ENCODE assay signal across 8 cellular contexts in the genomic region with DNA sequence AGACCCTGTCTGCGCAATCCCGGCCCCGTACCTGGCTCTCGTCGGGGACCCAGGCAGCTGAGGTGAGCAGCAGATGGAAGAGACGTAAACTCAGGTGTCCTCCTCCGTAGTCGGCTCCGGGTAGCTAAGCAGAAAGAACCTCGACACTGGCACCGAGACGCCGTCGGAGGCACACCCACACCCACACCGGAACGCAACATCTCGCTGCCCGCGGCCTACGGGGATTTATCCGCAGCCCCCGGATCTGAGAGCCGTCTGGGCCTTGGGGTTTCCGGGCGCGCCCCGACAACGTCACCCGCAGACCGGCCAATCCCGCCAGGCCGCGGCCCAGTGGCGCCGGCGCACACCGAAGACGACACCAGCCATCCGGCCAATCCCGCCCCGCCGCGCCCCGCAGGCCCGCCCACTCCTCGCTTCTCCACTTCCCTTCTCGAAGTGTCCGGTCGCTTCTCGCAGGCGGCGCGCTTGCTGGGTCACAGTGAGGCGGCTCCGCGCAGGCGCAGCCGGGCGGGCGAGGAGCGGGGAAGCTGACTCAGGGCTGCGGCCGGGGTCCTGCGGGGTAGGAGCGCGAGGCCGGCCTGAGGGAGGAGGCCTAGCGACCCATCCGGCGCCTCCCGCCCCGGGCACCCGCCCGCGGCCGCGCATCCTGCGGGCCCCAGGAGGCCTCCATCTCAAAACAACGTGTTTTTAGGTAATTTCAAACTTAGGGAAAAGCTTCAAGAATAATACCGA. TPM values are rescaled to one million over a fixed set of nuclear protein-coding genes. Genes with fewer than 3 reads are reported as not detected.
DNase-seq lines count a peak whose midpoint lies in the region; ATAC-seq, FAIRE-seq and TF ChIP-seq lines count a peak whose summit lies in the region.

Gene ZFAND2A, minus strand, starts transcription at position 264 of the 732 bp plus-strand sequence. CDS start 1,984 bp downstream, outside the sequence.

- CTCF ChIA-PET in WTC11 (lab: Charles Lee), result interaction anchor here (0.8 to 1.5 kb wide), 8 partner anchors 10 to 314 kb away, joined by 3 to 7 read pairs (median 5); no protein-coding TSS in a partner anchor

- H3K4me1 ChIP-seq in smooth muscle cell (ENCODE audit: low read depth), result peaks cover 10% of the 10 kb centered on the region

- H3K4me1 Mint-ChIP-seq in WTC11, result peaks cover 14% of the 10 kb centered on the region

- DNase-seq in AG08396 (ENCODE audit: low spot score) (peak; percentile 100), NCI-H226 (peak; percentile 100), WTC11 (ENCODE audit: low spot score) (peak; percentile 99), bronchial epithelial cell (ENCODE audit: low read depth) (peak; percentile 88), iPS-NIHi7 (ENCODE audit: extremely low spot score) (peak; percentile 99), smooth muscle cell (lab: John Stamatoyannopoulos, UW; ENCODE audit: unreplicated experiment) (peak; percentile 97)

- TF ChIP-seq POLR2A in GM18951 (IDR thresholded peaks at IDR 0.05; ENCODE audit: extremely low read depth, insufficient read depth, insufficient read length), result peak; percentile 94

- peak within 1 kb of the TSS; percentile 77 for H2AFZ ChIP-seq in smooth muscle cell (ENCODE audit: low read depth)

- H3K9ac ChIP-seq in smooth muscle cell (ENCODE audit: low read depth), result peak within 1 kb of the TSS; percentile 96

- no peak for FAIRE-seq in bronchial epithelial cell (lab: Jason Lieb, UNC)

- H3K4me2 ChIP-seq in smooth muscle cell, result peak within 1 kb of the TSS; percentile 100

- POLR2A ChIA-PET in WTC11 (lab: Charles Lee), result interaction anchor here (0.8 to 1.1 kb wide), 2 partner anchors 22 to 36 kb away, joined by 3 read pairs; a partner anchor contains a TSS

- H3K4me3 ChIP-seq in bronchial epithelial cell (ENCODE audit: low read depth, low read length) (peak within 1 kb of the TSS; percentile 99), smooth muscle cell (peak within 1 kb of the TSS; percentile 87)

- no peaks in the 10 kb centered on the region for H3K9me3 ChIP-seq in smooth muscle cell (replicated peaks; ENCODE audit: low read depth)

- H3F3A ChIP-seq in smooth muscle cell (ENCODE audit: low read depth), result no peaks in the 10 kb centered on the region

- H3K27ac ChIP-seq in smooth muscle cell (ENCODE audit: low read depth), result peak within 1 kb of the TSS; percentile 61

- H3K27me3 Mint-ChIP-seq in WTC11 (ENCODE audit: low read depth), result no peaks in the 10 kb centered on the region

- peaks cover 38% of the 10 kb centered on the region for H3K79me2 ChIP-seq in smooth muscle cell (ENCODE audit: low read depth)

- peak within 1 kb of the TSS; percentile 80 for H3K4me3 Mint-ChIP-seq in WTC11

- H3K9me3 Mint-ChIP-seq in WTC11, result no peaks in the 10 kb centered on the region

- no peaks in the 10 kb centered on the region for H4K20me1 ChIP-seq in smooth muscle cell (ENCODE audit: low read depth)

- peaks cover 15% of the 10 kb centered on the region; the same call in 1 of the 2 replicates for H3K36me3 Mint-ChIP-seq in WTC11

- TF ChIP-seq CTCF in WTC11 (IDR thresholded peaks at IDR 0.05), result no peak
- TF ChIP-seq CTCF in bronchial epithelial cell (IDR thresholded peaks at IDR 0.05; ENCODE audit: insufficient read depth, low read length, severe bottlenecking), result no peak
- no peak for TF ChIP-seq CTCF in smooth muscle cell (IDR thresholded peaks at IDR 0.05; ENCODE audit: borderline replicate concordance, insufficient read depth, poor library complexity, severe bottlenecking)

- H3K27ac Mint-ChIP-seq in WTC11, result peak within 1 kb of the TSS; percentile 72

- peaks cover 10% of the 10 kb centered on the region for H3K36me3 ChIP-seq in bronchial epithelial cell (ENCODE audit: control insufficient read depth, insufficient read depth, low read length)
- H3K36me3 ChIP-seq in smooth muscle cell (ENCODE audit: low read depth), result peaks cover 5% of the 10 kb centered on the region

- no peaks in the 10 kb centered on the region for H3K27me3 ChIP-seq in bronchial epithelial cell (ENCODE audit: control insufficient read depth, insufficient read depth, low read length)
- H3K27me3 ChIP-seq in smooth muscle cell (ENCODE audit: low read depth), result no peaks in the 10 kb centered on the region

- 1% methylated on average over 50 of the region's 80 CpGs for WGBS in smooth muscle cell (ENCODE audit: low lambda C conversion rate)

- ATAC-seq in HG03175 (IDR thresholded peaks at IDR 0.05; ENCODE audit: unreplicated experiment) (peak; percentile 97), WTC11 (peak; percentile 98)

- in situ Hi-C loops in GM18951 (cut with MboI; ENCODE audit: low sequenced_read_pairs, unreplicated experiment), result loop anchor here (10.0 kb wide), 1 partner anchor 165 kb away; no protein-coding TSS in a partner anchor

TF ChIP-seq in WTC11, 78 proteins besides CTCF, POLR2A, EP300 and RAD21 (continues in another document):
- TF ChIP-seq MYBL2 (CRISPR knock-in tag; IDR thresholded peaks at IDR 0.05), result no peak
- no peak for TF ChIP-seq MXD4 (CRISPR knock-in tag; IDR thresholded peaks at IDR 0.05; ENCODE audit: borderline replicate concordance)
- TF ChIP-seq IRF2 (CRISPR knock-in tag; IDR thresholded peaks at IDR 0.05; ENCODE audit: borderline replicate concordance, low read depth), result no peak
- no peak for TF ChIP-seq ZNF416 (CRISPR knock-in tag; IDR thresholded peaks at IDR 0.05)
- TF ChIP-seq CREM (CRISPR knock-in tag; IDR thresholded peaks at IDR 0.05), result peak; percentile 99
- TF ChIP-seq, protein P1, sequence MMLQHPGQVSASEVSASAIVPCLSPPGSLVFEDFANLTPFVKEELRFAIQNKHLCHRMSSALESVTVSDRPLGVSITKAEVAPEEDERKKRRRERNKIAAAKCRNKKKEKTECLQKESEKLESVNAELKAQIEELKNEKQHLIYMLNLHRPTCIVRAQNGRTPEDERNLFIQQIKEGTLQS (CRISPR knock-in tag; conservative IDR thresholded peaks at IDR 0.05), result no peak
- TF ChIP-seq, protein P2, sequence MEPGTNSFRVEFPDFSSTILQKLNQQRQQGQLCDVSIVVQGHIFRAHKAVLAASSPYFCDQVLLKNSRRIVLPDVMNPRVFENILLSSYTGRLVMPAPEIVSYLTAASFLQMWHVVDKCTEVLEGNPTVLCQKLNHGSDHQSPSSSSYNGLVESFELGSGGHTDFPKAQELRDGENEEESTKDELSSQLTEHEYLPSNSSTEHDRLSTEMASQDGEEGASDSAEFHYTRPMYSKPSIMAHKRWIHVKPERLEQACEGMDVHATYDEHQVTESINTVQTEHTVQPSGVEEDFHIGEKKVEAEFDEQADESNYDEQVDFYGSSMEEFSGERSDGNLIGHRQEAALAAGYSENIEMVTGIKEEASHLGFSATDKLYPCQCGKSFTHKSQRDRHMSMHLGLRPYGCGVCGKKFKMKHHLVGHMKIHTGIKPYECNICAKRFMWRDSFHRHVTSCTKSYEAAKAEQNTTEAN (CRISPR knock-in tag; IDR thresholded peaks at IDR 0.05), result no peak
- TF ChIP-seq TEAD1 (CRISPR knock-in tag; IDR thresholded peaks at IDR 0.05), result 0 out of 2 replicates have a peak, but pooled peaks have one; percentile 36
- no peak for TF ChIP-seq MLX (CRISPR knock-in tag; IDR thresholded peaks at IDR 0.05)
- TF ChIP-seq, protein P3, sequence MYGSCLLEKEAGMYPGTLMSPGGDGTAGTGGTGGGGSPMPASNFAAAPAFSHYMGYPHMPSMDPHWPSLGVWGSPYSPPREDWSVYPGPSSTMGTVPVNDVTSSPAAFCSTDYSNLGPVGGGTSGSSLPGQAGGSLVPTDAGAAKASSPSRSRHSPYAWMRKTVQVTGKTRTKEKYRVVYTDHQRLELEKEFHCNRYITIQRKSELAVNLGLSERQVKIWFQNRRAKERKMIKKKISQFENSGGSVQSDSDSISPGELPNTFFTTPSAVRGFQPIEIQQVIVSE (CRISPR knock-in tag; IDR thresholded peaks at IDR 0.05; ENCODE audit: borderline replicate concordance), result no peak
- TF ChIP-seq HMGXB4 (CRISPR knock-in tag; IDR thresholded peaks at IDR 0.05), result no peak
- no peak for TF ChIP-seq ZNF121 (CRISPR knock-in tag; IDR thresholded peaks at IDR 0.05)

RNA-seq across cellular contexts. Expression of gene ZFAND2A, which starts in this region (rescaled TPM):
- total RNA-seq in WTC11 (2021) (14.5 to 16.1 TPM (median 15.3 TPM) in 3 replicates), bronchial epithelial cell (53.4 and 63.1 TPM in 2 replicates), smooth muscle cell (16.2 and 21.1 TPM in 2 replicates)
- polyA plus RNA-seq in smooth muscle cell, result 29.9 and 34.2 TPM in 2 replicates

Comparison
In these comparisons a context has a peak if more than half of its experiments do, and no peak if none do; other contexts are left out.
1. Peak in every context shown above with its lines: DNase-seq, ATAC-seq, H3K4me3 ChIP-seq and H3K27ac ChIP-seq.